In genomic region chr1:24155011-24155782, GRCh38 we compare ENCODE assay signal across 1 cellular context.
TF ChIP-seq lines count a peak whose summit lies in the region.

No MANE protein-coding gene starts in this region.

TF ChIP-seq in HepG2, 621 proteins besides CTCF, POLR2A, EP300 and RAD21 (continued from another document and continues in another):
- TF ChIP-seq ZMYM2 (CRISPR knock-in tag; IDR thresholded peaks at IDR 0.05), result peak; percentile 81
- no peak for TF ChIP-seq ZFP82 (CRISPR knock-in tag; IDR thresholded peaks at IDR 0.05; ENCODE audit: borderline replicate concordance)
- TF ChIP-seq ZNF850 (CRISPR knock-in tag; conservative IDR thresholded peaks at IDR 0.05), result no peak
- TF ChIP-seq, protein P1, sequence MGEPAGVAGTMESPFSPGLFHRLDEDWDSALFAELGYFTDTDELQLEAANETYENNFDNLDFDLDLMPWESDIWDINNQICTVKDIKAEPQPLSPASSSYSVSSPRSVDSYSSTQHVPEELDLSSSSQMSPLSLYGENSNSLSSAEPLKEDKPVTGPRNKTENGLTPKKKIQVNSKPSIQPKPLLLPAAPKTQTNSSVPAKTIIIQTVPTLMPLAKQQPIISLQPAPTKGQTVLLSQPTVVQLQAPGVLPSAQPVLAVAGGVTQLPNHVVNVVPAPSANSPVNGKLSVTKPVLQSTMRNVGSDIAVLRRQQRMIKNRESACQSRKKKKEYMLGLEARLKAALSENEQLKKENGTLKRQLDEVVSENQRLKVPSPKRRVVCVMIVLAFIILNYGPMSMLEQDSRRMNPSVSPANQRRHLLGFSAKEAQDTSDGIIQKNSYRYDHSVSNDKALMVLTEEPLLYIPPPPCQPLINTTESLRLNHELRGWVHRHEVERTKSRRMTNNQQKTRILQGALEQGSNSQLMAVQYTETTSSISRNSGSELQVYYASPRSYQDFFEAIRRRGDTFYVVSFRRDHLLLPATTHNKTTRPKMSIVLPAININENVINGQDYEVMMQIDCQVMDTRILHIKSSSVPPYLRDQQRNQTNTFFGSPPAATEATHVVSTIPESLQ (CRISPR knock-in tag; conservative IDR thresholded peaks at IDR 0.05), result no peak
- no peak for TF ChIP-seq ZNF781 (CRISPR knock-in tag; IDR thresholded peaks at IDR 0.05; ENCODE audit: borderline replicate concordance, not compliant biosample characterization)
- TF ChIP-seq KAT2B (IDR thresholded peaks at IDR 0.05; ENCODE audit: borderline replicate concordance, low read depth, low read length), result no peak
- no peak for TF ChIP-seq ZNF275 (CRISPR knock-in tag; IDR thresholded peaks at IDR 0.05; ENCODE audit: borderline replicate concordance)
- TF ChIP-seq GATAD1 (CRISPR knock-in tag; IDR thresholded peaks at IDR 0.05), result no peak
- no peak for TF ChIP-seq SP2 (CRISPR knock-in tag; IDR thresholded peaks at IDR 0.05)
- no peak for TF ChIP-seq ZNF788 (CRISPR knock-in tag; IDR thresholded peaks at IDR 0.05; ENCODE audit: borderline replicate concordance)
- no peak for TF ChIP-seq NRL (CRISPR knock-in tag; IDR thresholded peaks at IDR 0.05; ENCODE audit: borderline replicate concordance)
- no peak for TF ChIP-seq HMGA1 (CRISPR knock-in tag; conservative IDR thresholded peaks at IDR 0.05)
- no peak for TF ChIP-seq MIXL1 (CRISPR knock-in tag; IDR thresholded peaks at IDR 0.05)
- TF ChIP-seq KLF11 (CRISPR knock-in tag; IDR thresholded peaks at IDR 0.05), result no peak
- TF ChIP-seq PRPF4 (IDR thresholded peaks at IDR 0.05; ENCODE audit: low read depth, low read length, poor library complexity, severe bottlenecking), result no peak
- no peak for TF ChIP-seq NFIB (CRISPR knock-in tag; IDR thresholded peaks at IDR 0.05; ENCODE audit: borderline replicate concordance)
- no peak for TF ChIP-seq NFYC (CRISPR knock-in tag; IDR thresholded peaks at IDR 0.05)
- TF ChIP-seq FLYWCH1 (CRISPR knock-in tag; IDR thresholded peaks at IDR 0.05), result no peak
- no peak for TF ChIP-seq MAFF (IDR thresholded peaks at IDR 0.05; ENCODE audit: low read depth, low read length)
- TF ChIP-seq, protein P2, sequence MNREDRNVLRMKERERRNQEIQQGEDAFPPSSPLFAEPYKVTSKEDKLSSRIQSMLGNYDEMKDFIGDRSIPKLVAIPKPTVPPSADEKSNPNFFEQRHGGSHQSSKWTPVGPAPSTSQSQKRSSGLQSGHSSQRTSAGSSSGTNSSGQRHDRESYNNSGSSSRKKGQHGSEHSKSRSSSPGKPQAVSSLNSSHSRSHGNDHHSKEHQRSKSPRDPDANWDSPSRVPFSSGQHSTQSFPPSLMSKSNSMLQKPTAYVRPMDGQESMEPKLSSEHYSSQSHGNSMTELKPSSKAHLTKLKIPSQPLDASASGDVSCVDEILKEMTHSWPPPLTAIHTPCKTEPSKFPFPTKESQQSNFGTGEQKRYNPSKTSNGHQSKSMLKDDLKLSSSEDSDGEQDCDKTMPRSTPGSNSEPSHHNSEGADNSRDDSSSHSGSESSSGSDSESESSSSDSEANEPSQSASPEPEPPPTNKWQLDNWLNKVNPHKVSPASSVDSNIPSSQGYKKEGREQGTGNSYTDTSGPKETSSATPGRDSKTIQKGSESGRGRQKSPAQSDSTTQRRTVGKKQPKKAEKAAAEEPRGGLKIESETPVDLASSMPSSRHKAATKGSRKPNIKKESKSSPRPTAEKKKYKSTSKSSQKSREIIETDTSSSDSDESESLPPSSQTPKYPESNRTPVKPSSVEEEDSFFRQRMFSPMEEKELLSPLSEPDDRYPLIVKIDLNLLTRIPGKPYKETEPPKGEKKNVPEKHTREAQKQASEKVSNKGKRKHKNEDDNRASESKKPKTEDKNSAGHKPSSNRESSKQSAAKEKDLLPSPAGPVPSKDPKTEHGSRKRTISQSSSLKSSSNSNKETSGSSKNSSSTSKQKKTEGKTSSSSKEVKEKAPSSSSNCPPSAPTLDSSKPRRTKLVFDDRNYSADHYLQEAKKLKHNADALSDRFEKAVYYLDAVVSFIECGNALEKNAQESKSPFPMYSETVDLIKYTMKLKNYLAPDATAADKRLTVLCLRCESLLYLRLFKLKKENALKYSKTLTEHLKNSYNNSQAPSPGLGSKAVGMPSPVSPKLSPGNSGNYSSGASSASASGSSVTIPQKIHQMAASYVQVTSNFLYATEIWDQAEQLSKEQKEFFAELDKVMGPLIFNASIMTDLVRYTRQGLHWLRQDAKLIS (CRISPR knock-in tag; IDR thresholded peaks at IDR 0.05), result no peak
- no peak for TF ChIP-seq CAMTA2 (CRISPR knock-in tag; IDR thresholded peaks at IDR 0.05; ENCODE audit: borderline replicate concordance)
- TF ChIP-seq, protein P3, sequence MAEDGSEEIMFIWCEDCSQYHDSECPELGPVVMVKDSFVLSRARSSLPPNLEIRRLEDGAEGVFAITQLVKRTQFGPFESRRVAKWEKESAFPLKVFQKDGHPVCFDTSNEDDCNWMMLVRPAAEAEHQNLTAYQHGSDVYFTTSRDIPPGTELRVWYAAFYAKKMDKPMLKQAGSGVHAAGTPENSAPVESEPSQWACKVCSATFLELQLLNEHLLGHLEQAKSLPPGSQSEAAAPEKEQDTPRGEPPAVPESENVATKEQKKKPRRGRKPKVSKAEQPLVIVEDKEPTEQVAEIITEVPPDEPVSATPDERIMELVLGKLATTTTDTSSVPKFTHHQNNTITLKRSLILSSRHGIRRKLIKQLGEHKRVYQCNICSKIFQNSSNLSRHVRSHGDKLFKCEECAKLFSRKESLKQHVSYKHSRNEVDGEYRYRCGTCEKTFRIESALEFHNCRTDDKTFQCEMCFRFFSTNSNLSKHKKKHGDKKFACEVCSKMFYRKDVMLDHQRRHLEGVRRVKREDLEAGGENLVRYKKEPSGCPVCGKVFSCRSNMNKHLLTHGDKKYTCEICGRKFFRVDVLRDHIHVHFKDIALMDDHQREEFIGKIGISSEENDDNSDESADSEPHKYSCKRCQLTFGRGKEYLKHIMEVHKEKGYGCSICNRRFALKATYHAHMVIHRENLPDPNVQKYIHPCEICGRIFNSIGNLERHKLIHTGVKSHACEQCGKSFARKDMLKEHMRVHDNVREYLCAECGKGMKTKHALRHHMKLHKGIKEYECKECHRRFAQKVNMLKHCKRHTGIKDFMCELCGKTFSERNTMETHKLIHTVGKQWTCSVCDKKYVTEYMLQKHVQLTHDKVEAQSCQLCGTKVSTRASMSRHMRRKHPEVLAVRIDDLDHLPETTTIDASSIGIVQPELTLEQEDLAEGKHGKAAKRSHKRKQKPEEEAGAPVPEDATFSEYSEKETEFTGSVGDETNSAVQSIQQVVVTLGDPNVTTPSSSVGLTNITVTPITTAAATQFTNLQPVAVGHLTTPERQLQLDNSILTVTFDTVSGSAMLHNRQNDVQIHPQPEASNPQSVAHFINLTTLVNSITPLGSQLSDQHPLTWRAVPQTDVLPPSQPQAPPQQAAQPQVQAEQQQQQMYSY (CRISPR knock-in tag; IDR thresholded peaks at IDR 0.05), result no peak
- TF ChIP-seq RBFOX2 (IDR thresholded peaks at IDR 0.05; ENCODE audit: low read depth, low read length), result no peak
- TF ChIP-seq PCBP1 (IDR thresholded peaks at IDR 0.05; ENCODE audit: borderline replicate concordance, low read depth, low read length), result no peak
- TF ChIP-seq ZNF510 (CRISPR knock-in tag; IDR thresholded peaks at IDR 0.05; ENCODE audit: low read depth), result no peak
- TF ChIP-seq HNF4G (IDR thresholded peaks at IDR 0.05; ENCODE audit: borderline replicate concordance, low read depth, low read length), result 0 out of 2 replicates have a peak, but pooled peaks have one; percentile 27
- TF ChIP-seq HNF4G (CRISPR knock-in tag; IDR thresholded peaks at IDR 0.05; ENCODE audit: borderline replicate concordance, low read depth), result no peak
- no peak for TF ChIP-seq ZNF160 (CRISPR knock-in tag; IDR thresholded peaks at IDR 0.05)
- no peak for TF ChIP-seq AGO1 (IDR thresholded peaks at IDR 0.05; ENCODE audit: low read depth, low read length, poor library complexity, severe bottlenecking)
- TF ChIP-seq TRIM24 (CRISPR knock-in tag; IDR thresholded peaks at IDR 0.05), result no peak
- no peak for TF ChIP-seq ZNF121 (CRISPR knock-in tag; IDR thresholded peaks at IDR 0.05)
- TF ChIP-seq ZMYM3 (CRISPR knock-in tag; IDR thresholded peaks at IDR 0.05), result no peak
- no peak for TF ChIP-seq ZNF7 (CRISPR knock-in tag; IDR thresholded peaks at IDR 0.05)
- no peak for TF ChIP-seq CREB1 (IDR thresholded peaks at IDR 0.05)
- TF ChIP-seq CREB1 (CRISPR knock-in tag; IDR thresholded peaks at IDR 0.05), result 0 out of 2 replicates have a peak, but pooled peaks have one; percentile 39
- TF ChIP-seq, protein P4, sequence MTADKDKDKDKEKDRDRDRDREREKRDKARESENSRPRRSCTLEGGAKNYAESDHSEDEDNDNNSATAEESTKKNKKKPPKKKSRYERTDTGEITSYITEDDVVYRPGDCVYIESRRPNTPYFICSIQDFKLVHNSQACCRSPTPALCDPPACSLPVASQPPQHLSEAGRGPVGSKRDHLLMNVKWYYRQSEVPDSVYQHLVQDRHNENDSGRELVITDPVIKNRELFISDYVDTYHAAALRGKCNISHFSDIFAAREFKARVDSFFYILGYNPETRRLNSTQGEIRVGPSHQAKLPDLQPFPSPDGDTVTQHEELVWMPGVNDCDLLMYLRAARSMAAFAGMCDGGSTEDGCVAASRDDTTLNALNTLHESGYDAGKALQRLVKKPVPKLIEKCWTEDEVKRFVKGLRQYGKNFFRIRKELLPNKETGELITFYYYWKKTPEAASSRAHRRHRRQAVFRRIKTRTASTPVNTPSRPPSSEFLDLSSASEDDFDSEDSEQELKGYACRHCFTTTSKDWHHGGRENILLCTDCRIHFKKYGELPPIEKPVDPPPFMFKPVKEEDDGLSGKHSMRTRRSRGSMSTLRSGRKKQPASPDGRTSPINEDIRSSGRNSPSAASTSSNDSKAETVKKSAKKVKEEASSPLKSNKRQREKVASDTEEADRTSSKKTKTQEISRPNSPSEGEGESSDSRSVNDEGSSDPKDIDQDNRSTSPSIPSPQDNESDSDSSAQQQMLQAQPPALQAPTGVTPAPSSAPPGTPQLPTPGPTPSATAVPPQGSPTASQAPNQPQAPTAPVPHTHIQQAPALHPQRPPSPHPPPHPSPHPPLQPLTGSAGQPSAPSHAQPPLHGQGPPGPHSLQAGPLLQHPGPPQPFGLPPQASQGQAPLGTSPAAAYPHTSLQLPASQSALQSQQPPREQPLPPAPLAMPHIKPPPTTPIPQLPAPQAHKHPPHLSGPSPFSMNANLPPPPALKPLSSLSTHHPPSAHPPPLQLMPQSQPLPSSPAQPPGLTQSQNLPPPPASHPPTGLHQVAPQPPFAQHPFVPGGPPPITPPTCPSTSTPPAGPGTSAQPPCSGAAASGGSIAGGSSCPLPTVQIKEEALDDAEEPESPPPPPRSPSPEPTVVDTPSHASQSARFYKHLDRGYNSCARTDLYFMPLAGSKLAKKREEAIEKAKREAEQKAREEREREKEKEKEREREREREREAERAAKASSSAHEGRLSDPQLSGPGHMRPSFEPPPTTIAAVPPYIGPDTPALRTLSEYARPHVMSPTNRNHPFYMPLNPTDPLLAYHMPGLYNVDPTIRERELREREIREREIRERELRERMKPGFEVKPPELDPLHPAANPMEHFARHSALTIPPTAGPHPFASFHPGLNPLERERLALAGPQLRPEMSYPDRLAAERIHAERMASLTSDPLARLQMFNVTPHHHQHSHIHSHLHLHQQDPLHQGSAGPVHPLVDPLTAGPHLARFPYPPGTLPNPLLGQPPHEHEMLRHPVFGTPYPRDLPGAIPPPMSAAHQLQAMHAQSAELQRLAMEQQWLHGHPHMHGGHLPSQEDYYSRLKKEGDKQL (CRISPR knock-in tag; IDR thresholded peaks at IDR 0.05; ENCODE audit: low read depth), result no peak
- TF ChIP-seq MTA1 (CRISPR knock-in tag; IDR thresholded peaks at IDR 0.05; ENCODE audit: borderline replicate concordance), result peak; percentile 78; the same call in 1 of the 2 replicates
- peak; percentile 53; the same call in 1 of the 2 replicates for TF ChIP-seq RARA (CRISPR knock-in tag; IDR thresholded peaks at IDR 0.05)
- peak; percentile 42; the same call in 1 of the 2 replicates for TF ChIP-seq AHDC1 (CRISPR knock-in tag; IDR thresholded peaks at IDR 0.05; ENCODE audit: borderline replicate concordance)
- TF ChIP-seq SKI (IDR thresholded peaks at IDR 0.05; ENCODE audit: partially characterized antibody), result no peak
- no peak for TF ChIP-seq TAF15 (IDR thresholded peaks at IDR 0.05; ENCODE audit: low read depth, low read length, poor library complexity, severe bottlenecking)
- no peak for TF ChIP-seq ZNF230 (CRISPR knock-in tag; IDR thresholded peaks at IDR 0.05)
- no peak for TF ChIP-seq RNF2 (conservative IDR thresholded peaks at IDR 0.05; ENCODE audit: low read depth)
